Comparison of ENCODE assay signal across 17 cellular contexts in the genomic region with DNA sequence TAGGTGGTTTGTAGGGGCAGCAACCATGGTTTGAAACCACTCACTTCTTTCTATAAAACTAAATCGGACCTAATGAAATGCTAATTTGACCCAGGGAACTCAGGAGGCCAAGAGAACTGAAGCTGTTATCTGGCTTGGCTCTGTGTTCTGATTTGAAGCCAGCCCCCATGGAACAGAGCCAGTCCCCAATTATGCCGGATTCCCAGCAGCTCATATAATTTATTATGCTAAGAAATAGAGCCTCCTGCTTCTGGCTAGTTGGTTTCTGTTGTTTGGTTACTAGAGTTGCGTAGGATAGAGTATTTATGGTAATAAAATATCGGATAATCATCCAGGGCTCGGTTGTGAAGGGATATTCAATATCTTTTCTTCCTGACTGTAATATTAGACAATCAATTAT.
DNase-seq lines count a peak whose midpoint lies in the region; ATAC-seq and TF ChIP-seq lines count a peak whose summit lies in the region.
"Had no signal": no experiment of that assay in that cellular context is flagged by ENCODE, and none has a peak within 500 bp of the region (broad histone marks: within the 10 kb centered on the region; RNA-seq: fewer than 3 reads in every experiment).

No MANE protein-coding gene starts in this region.

- H3K27ac Mint-ChIP-seq in nephron progenitor cell = peak overlapping the region; percentile 86
- no peak overlapping the region for H3K27ac Mint-ChIP-seq in activated naive CD8-positive, alpha-beta T cell treated with anti-CD3 and anti-CD28 coated beads, Interleukin-2, amount 50 U/mL, for 24 hours
- H3K27ac Mint-ChIP-seq: activated CD4-positive, alpha-beta memory T cell treated with anti-CD3 and anti-CD28 coated beads for 36 hours had no signal

- DNase-seq in EH (ENCODE audit: low read depth) (peak; percentile 17), NCI-H69 (lab: John Stamatoyannopoulos, UW) (peak; percentile 66), dorsolateral prefrontal cortex (peak in 1 of 10 donors; percentile 53), nephron progenitor cell (no peak), midbrain (lab: John Stamatoyannopoulos, UW) (no peak)
- no peak for DNase-seq in activated naive CD8-positive, alpha-beta T cell treated with anti-CD3 and anti-CD28 coated beads, Interleukin-2, amount 50 U/mL, for 24 hours
- DNase-seq: activated CD4-positive, alpha-beta memory T cell treated with anti-CD3 and anti-CD28 coated beads for 36 hours; DMS79; gastrocnemius medialis; Karpas-422; NCI-H187; posterior cingulate gyrus; SIG-M5 had no signal

- no peaks in the 10 kb centered on the region for H3K27me3 ChIP-seq in dorsolateral prefrontal cortex
- H3K27me3 ChIP-seq: BLaER1, gastrocnemius medialis had no signal

- intact Hi-C loops in dorsolateral prefrontal cortex (cut with DNase I) = no loop called here

- H3K4me3 Mint-ChIP-seq in nephron progenitor cell = no peak overlapping the region
- no peak overlapping the region for H3K4me3 Mint-ChIP-seq in activated naive CD8-positive, alpha-beta T cell treated with anti-CD3 and anti-CD28 coated beads, Interleukin-2, amount 50 U/mL, for 24 hours
- H3K4me3 Mint-ChIP-seq: activated CD4-positive, alpha-beta memory T cell treated with anti-CD3 and anti-CD28 coated beads for 36 hours had no signal

- ATAC-seq in HG03039 (IDR thresholded peaks at IDR 0.05; ENCODE audit: unreplicated experiment) = no peak
- ATAC-seq in activated naive CD8-positive, alpha-beta T cell treated with anti-CD3 and anti-CD28 coated beads, Interleukin-2, amount 50 U/mL, for 24 hours = no peak
- no peak for ATAC-seq in GM21528 (IDR thresholded peaks at IDR 0.05; ENCODE audit: low FRiP score, unreplicated experiment)
- ATAC-seq: gastrocnemius medialis had no signal

- H3K4me1 Mint-ChIP-seq in nephron progenitor cell = peaks cover 87% of the 10 kb centered on the region
- no peaks in the 10 kb centered on the region for H3K4me1 Mint-ChIP-seq in activated naive CD8-positive, alpha-beta T cell treated with anti-CD3 and anti-CD28 coated beads, Interleukin-2, amount 50 U/mL, for 24 hours

- H3K4me3 ChIP-seq in dorsolateral prefrontal cortex = no peak overlapping the region
- H3K4me3 ChIP-seq: BLaER1, gastrocnemius medialis had no signal

- H3K9me3 Mint-ChIP-seq in nephron progenitor cell = no peaks in the 10 kb centered on the region
- H3K9me3 Mint-ChIP-seq in activated naive CD8-positive, alpha-beta T cell treated with anti-CD3 and anti-CD28 coated beads, Interleukin-2, amount 50 U/mL, for 24 hours = no peaks in the 10 kb centered on the region
- H3K9me3 Mint-ChIP-seq: activated CD4-positive, alpha-beta memory T cell treated with anti-CD3 and anti-CD28 coated beads for 36 hours had no signal

- peak overlapping the region in 38 of 59 donors; percentile 1 to 74 (median 37) for H3K27ac ChIP-seq in dorsolateral prefrontal cortex
- H3K27ac ChIP-seq: BLaER1, HL-60 had no signal

- H3K36me3 Mint-ChIP-seq in nephron progenitor cell (ENCODE audit: low read depth) = no peaks in the 10 kb centered on the region
- H3K36me3 Mint-ChIP-seq in activated naive CD8-positive, alpha-beta T cell treated with anti-CD3 and anti-CD28 coated beads, Interleukin-2, amount 50 U/mL, for 24 hours (ENCODE audit: low read depth) = no peaks in the 10 kb centered on the region
- H3K36me3 Mint-ChIP-seq: activated CD4-positive, alpha-beta memory T cell treated with anti-CD3 and anti-CD28 coated beads for 36 hours had no signal

- no peaks in the 10 kb centered on the region for H3K27me3 Mint-ChIP-seq in nephron progenitor cell (ENCODE audit: low read depth, poor library complexity)
- H3K27me3 Mint-ChIP-seq in activated naive CD8-positive, alpha-beta T cell treated with anti-CD3 and anti-CD28 coated beads, Interleukin-2, amount 50 U/mL, for 24 hours = peaks cover 16% of the 10 kb centered on the region

- no peak for TF ChIP-seq CTCF in dorsolateral prefrontal cortex (IDR thresholded peaks at IDR 0.05 in 54 of 56, conservative IDR thresholded peaks at IDR 0.05 in 2 of 56; ENCODE audit: low read depth in 1 of 56, partially characterized antibody in 56 of 56)
- TF ChIP-seq CTCF in nephron progenitor cell (IDR thresholded peaks at IDR 0.05) = no peak

Comparison
In these comparisons a context has a peak if more than half of its experiments do, and no peak if none do; other contexts are left out.
1. DNase-seq: peak in EH (single experiment) and NCI-H69 (single experiment); none in nephron progenitor cell (single experiment), activated naive CD8-positive, alpha-beta T cell treated with anti-CD3 and anti-CD28 coated beads, Interleukin-2, amount 50 U/mL, for 24 hours (single experiment) and midbrain (single experiment).